In genomic region chr1:43551396-43551888, GRCh38 we compare ENCODE assay signal across 1 cellular context.
TF ChIP-seq lines count a peak whose summit lies in the region.

No MANE protein-coding gene starts in this region.

TF ChIP-seq in HepG2, 621 proteins besides CTCF, POLR2A, EP300 and RAD21:
- TF ChIP-seq ZNF792 (CRISPR knock-in tag; IDR thresholded peaks at IDR 0.05) (no peak), ZNF629 (CRISPR knock-in tag; conservative IDR thresholded peaks at IDR 0.05) (peak; percentile 59)
